Comparison of ENCODE assay signal across 8 cellular contexts in genomic region chr6:52155791-52156576, GRCh38. TPM values are rescaled to one million over a fixed set of nuclear protein-coding genes. Genes with fewer than 3 reads are reported as not detected.
DNase-seq lines count a peak whose midpoint lies in the region; ATAC-seq and TF ChIP-seq lines count a peak whose summit lies in the region.

No MANE protein-coding gene starts in this region.

- H3K27me3 Mint-ChIP-seq in WTC11 (ENCODE audit: low read depth): no peaks in the 10 kb centered on the region; the same call in 1 of the 2 replicates
- peaks cover 37% of the 10 kb centered on the region for H3K27me3 Mint-ChIP-seq in stimulated activated memory B cell treated with anti-CD40 and anti-IgM and Interleukin-4, amounts not matched to agents 10 μg/mL and 1 μg/mL and 100 μg/mL, for 72 hours

- peaks cover 63% of the 10 kb centered on the region for H3K4me1 Mint-ChIP-seq in WTC11
- peaks cover 31% of the 10 kb centered on the region for H3K4me1 Mint-ChIP-seq in stimulated activated memory B cell treated with anti-CD40 and anti-IgM and Interleukin-4, amounts not matched to agents 10 μg/mL and 1 μg/mL and 100 μg/mL, for 72 hours

- H3K27ac ChIP-seq in right atrium auricular region: peak overlapping the region in 1 of 2 donors; percentile 8
- no peak overlapping the region for H3K27ac ChIP-seq in upper lobe of right lung

- H3K36me3 ChIP-seq in right atrium auricular region (no peaks in the 10 kb centered on the region), upper lobe of right lung (no peaks in the 10 kb centered on the region)

- no peak for TF ChIP-seq CTCF in WTC11 (IDR thresholded peaks at IDR 0.05)
- no peak for TF ChIP-seq CTCF in right atrium auricular region (IDR thresholded peaks at IDR 0.05)
- TF ChIP-seq CTCF in upper lobe of right lung (IDR thresholded peaks at IDR 0.05): no peak

- DNase-seq in AML-193 (lab: John Stamatoyannopoulos, UW) (peak; percentile 77 to 84), WTC11 (ENCODE audit: low spot score) (no peak), right atrium auricular region (ENCODE audit: low spot score) (no peak), C1 segment of cervical spinal cord (lab: John Stamatoyannopoulos, UW) (no peak), upper lobe of right lung (no peak)

- peaks cover 24% of the 10 kb centered on the region for H3K9me3 Mint-ChIP-seq in WTC11
- H3K9me3 Mint-ChIP-seq in stimulated activated memory B cell treated with anti-CD40 and anti-IgM and Interleukin-4, amounts not matched to agents 10 μg/mL and 1 μg/mL and 100 μg/mL, for 72 hours: peaks cover 4% of the 10 kb centered on the region

- peak overlapping the region; percentile 55 for H3K27ac Mint-ChIP-seq in WTC11
- peak overlapping the region; percentile 74 for H3K27ac Mint-ChIP-seq in stimulated activated memory B cell treated with anti-CD40 and anti-IgM and Interleukin-4, amounts not matched to agents 10 μg/mL and 1 μg/mL and 100 μg/mL, for 72 hours

- no peak overlapping the region for H3K4me3 ChIP-seq in right atrium auricular region
- H3K4me3 ChIP-seq in upper lobe of right lung: no peak overlapping the region

- H3K27me3 ChIP-seq in right atrium auricular region (no peaks in the 10 kb centered on the region), upper lobe of right lung (no peaks in the 10 kb centered on the region)

- POLR2A ChIA-PET in WTC11 (lab: Charles Lee): no interaction called here

- H3K4me3 Mint-ChIP-seq in WTC11: no peak overlapping the region; the same call in 1 of the 2 replicates
- H3K4me3 Mint-ChIP-seq in stimulated activated memory B cell treated with anti-CD40 and anti-IgM and Interleukin-4, amounts not matched to agents 10 μg/mL and 1 μg/mL and 100 μg/mL, for 72 hours: peak overlapping the region; percentile 27

- peak; percentile 73 for ATAC-seq in GM19328 (IDR thresholded peaks at IDR 0.05; ENCODE audit: unreplicated experiment)
- ATAC-seq in HG03135 (IDR thresholded peaks at IDR 0.05; ENCODE audit: unreplicated experiment): peak; percentile 85
- peak; percentile 84 for ATAC-seq in WTC11
- peak; percentile 71 for ATAC-seq in stimulated activated memory B cell treated with anti-CD40 and anti-IgM and Interleukin-4, amounts not matched to agents 10 μg/mL and 1 μg/mL and 100 μg/mL, for 72 hours
- no peak for ATAC-seq in upper lobe of right lung

- H3K9me3 ChIP-seq in right atrium auricular region: no peaks in the 10 kb centered on the region
- H3K9me3 ChIP-seq in upper lobe of right lung: no peaks in the 10 kb centered on the region

- peaks cover 22% of the 10 kb centered on the region for H3K36me3 Mint-ChIP-seq in WTC11
- no peaks in the 10 kb centered on the region for H3K36me3 Mint-ChIP-seq in stimulated activated memory B cell treated with anti-CD40 and anti-IgM and Interleukin-4, amounts not matched to agents 10 μg/mL and 1 μg/mL and 100 μg/mL, for 72 hours

- intact Hi-C loops in upper lobe of right lung (cut with DNase I): no loop called here

- no peaks in the 10 kb centered on the region for H3K4me1 ChIP-seq in right atrium auricular region
- H3K4me1 ChIP-seq in upper lobe of right lung: no peaks in the 10 kb centered on the region

- CTCF ChIA-PET in WTC11 (lab: Charles Lee): interaction anchor here (0.9 to 1.4 kb wide), 4 partner anchors 10 to 108 kb away, joined by 3 to 7 read pairs (median 4); no protein-coding TSS in a partner anchor

TF ChIP-seq in WTC11, 78 proteins besides CTCF, POLR2A, EP300 and RAD21 (continues in another document):
- TF ChIP-seq ZNF416 (CRISPR knock-in tag; IDR thresholded peaks at IDR 0.05) (no peak), OVOL2 (CRISPR knock-in tag; IDR thresholded peaks at IDR 0.05; ENCODE audit: borderline replicate concordance) (no peak), MXD4 (CRISPR knock-in tag; IDR thresholded peaks at IDR 0.05; ENCODE audit: borderline replicate concordance) (no peak), ZNF138 (CRISPR knock-in tag; conservative IDR thresholded peaks at IDR 0.05) (no peak), ATF6 (CRISPR knock-in tag; IDR thresholded peaks at IDR 0.05) (no peak), PRDM15 (CRISPR knock-in tag; IDR thresholded peaks at IDR 0.05) (no peak), MAX (CRISPR knock-in tag; IDR thresholded peaks at IDR 0.05) (peak; percentile 47; the same call in 1 of the 2 replicates), ZNF263 (CRISPR knock-in tag; IDR thresholded peaks at IDR 0.05; ENCODE audit: low read depth) (no peak), FOXP4 (CRISPR knock-in tag; IDR thresholded peaks at IDR 0.05) (peak; percentile 28; the same call in 1 of the 2 replicates), ETV6 (CRISPR knock-in tag; IDR thresholded peaks at IDR 0.05) (peak; percentile 23; the same call in 1 of the 2 replicates), ESRRA (CRISPR knock-in tag; IDR thresholded peaks at IDR 0.05; ENCODE audit: borderline replicate concordance) (no peak), TCF7 (CRISPR knock-in tag; IDR thresholded peaks at IDR 0.05; ENCODE audit: low read depth) (no peak), TP53 (CRISPR knock-in tag; IDR thresholded peaks at IDR 0.05) (no peak), ELF4 (CRISPR knock-in tag; IDR thresholded peaks at IDR 0.05; ENCODE audit: low read depth) (no peak), SP1 (CRISPR knock-in tag; conservative IDR thresholded peaks at IDR 0.05) (no peak), TEAD1 (CRISPR knock-in tag; IDR thresholded peaks at IDR 0.05) (peak; percentile 42; the same call in 1 of the 2 replicates)

RNA-seq across cellular contexts. Expression of gene IL17A, which starts 30.2 kb away (rescaled TPM):
- total RNA-seq in WTC11 (2021) (not detected in 3 replicates), right atrium auricular region (not detected), upper lobe of right lung (not detected)

Comparison
In these comparisons a context has a peak if more than half of its experiments do, and no peak if none do; other contexts are left out.
1. DNase-seq: peak in AML-193 (2 of 2); none in WTC11 (single experiment), right atrium auricular region (single experiment), C1 segment of cervical spinal cord (0 of 14) and upper lobe of right lung (single experiment).